Comparison of ENCODE assay signal across 1 cellular context in the genomic region with DNA sequence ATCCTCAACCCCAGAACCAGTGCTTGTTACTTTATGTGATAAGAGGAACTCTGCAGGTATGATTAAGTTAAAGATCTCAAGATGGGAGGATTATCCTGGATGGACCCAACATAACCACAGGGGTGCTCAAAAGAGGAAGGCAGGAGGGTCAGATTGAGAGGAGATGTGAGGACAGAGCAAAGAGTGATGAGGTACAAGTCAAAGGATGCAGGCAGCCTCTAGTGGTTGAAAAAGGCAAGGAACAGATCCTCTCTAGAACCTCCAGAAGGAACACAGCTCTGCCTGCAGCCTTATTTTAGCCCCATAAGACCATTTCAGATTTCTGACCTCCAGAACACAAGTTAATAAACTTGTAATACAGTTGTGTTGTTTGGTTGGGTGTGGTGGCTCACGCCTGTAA.
TF ChIP-seq lines count a peak whose summit lies in the region.

No MANE protein-coding gene starts in this region.

TF ChIP-seq in HepG2, 621 proteins besides CTCF, POLR2A, EP300 and RAD21 (continued from another document):
- TF ChIP-seq, protein P1, sequence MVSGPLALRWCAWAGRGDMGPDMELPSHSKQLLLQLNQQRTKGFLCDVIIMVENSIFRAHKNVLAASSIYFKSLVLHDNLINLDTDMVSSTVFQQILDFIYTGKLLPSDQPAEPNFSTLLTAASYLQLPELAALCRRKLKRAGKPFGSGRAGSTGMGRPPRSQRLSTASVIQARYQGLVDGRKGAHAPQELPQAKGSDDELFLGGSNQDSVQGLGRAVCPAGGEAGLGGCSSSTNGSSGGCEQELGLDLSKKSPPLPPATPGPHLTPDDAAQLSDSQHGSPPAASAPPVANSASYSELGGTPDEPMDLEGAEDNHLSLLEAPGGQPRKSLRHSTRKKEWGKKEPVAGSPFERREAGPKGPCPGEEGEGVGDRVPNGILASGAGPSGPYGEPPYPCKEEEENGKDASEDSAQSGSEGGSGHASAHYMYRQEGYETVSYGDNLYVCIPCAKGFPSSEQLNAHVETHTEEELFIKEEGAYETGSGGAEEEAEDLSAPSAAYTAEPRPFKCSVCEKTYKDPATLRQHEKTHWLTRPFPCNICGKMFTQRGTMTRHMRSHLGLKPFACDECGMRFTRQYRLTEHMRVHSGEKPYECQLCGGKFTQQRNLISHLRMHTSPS (CRISPR knock-in tag; IDR thresholded peaks at IDR 0.05; ENCODE audit: low read depth): no peak
- TF ChIP-seq BRCA1 (CRISPR knock-in tag; IDR thresholded peaks at IDR 0.05): no peak
- TF ChIP-seq BCL6 (CRISPR knock-in tag; IDR thresholded peaks at IDR 0.05): no peak
TF ChIP-seq in HepG2: peak in this region for 2.
